In the genomic region with DNA sequence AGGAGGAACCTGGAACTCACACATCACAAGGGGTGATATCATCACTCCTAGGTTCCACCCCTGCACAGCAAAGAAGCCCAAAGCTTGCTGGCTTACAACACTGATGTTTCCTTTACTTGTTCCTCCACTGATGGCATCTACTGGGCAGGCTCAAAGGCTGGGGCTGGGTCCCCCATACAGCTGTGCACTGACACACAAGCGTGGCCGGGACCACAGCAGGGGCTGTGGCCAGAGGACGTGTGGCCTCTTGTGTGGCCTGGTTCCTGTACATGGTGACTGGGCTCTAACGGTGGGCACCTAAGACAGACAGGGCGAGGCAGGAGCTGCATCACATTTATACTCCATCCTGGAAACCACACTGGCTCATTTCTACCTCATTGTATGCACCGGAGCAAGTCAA, we compare ENCODE assay signal across 23 cellular contexts.
"Had no signal": no experiment of that assay in that cellular context is flagged by ENCODE, and none has a peak within 500 bp of the region (broad histone marks: within the 10 kb centered on the region; RNA-seq: fewer than 3 reads in every experiment).

No MANE protein-coding gene starts in this region.

- H3K36me3 ChIP-seq: gastrocnemius medialis, heart left ventricle, left ventricle myocardium inferior, lower lobe of right lung, neutrophil, prostate gland, spleen, thoracic aorta, tibial nerve, upper lobe of left lung, uterus had no signal

- H3K4me2 ChIP-seq: hepatocyte had no signal

- H3K4me1 ChIP-seq: gastrocnemius medialis, heart left ventricle, left ventricle myocardium inferior, parathyroid adenoma, prostate gland, spleen, tibial nerve, uterus had no signal

- H3K27ac ChIP-seq: epithelial cell of prostate, gastrocnemius medialis, heart left ventricle, hepatocyte, left ventricle myocardium inferior, lower lobe of right lung, neutrophil, parathyroid adenoma, prostate gland, skin epidermis, spleen, thoracic aorta, tibial nerve, uterus had no signal

- H3K27me3 ChIP-seq: hepatocyte, upper lobe of left lung, uterus had no signal

- H3K9me3 ChIP-seq: gastrocnemius medialis, lower lobe of right lung, neutrophil, prostate gland, spleen, thoracic aorta, upper lobe of left lung, uterus had no signal

- DNase-seq: effector CD8-positive, alpha-beta T cell; endodermal cell; foreskin fibroblast; gastrocnemius medialis; heart left ventricle; left cardiac atrium; left ventricle myocardium inferior; lower lobe of right lung; natural killer cell; right cardiac atrium; spleen; stimulated activated CD4-positive, alpha-beta T cell treated with anti-CD3 and anti-CD28 coated beads, Interleukin-4, amount 100 ng/mL, for 4 hours; stimulated activated naive CD8-positive, alpha-beta T cell treated with anti-CD3 and anti-CD28 coated beads, Interleukin-15, Interleukin-2, amounts not matched to agents 100 U/mL and 50 U/mL, for 24 hours; upper lobe of left lung; uterus had no signal

- H2AFZ ChIP-seq: hepatocyte, parathyroid adenoma had no signal

- H3K4me3 ChIP-seq: gastrocnemius medialis, heart left ventricle, hepatocyte, left ventricle myocardium inferior, lower lobe of right lung, prostate gland, skin epidermis, spleen, thoracic aorta, tibial nerve, upper lobe of left lung, uterus had no signal

- H3K9ac ChIP-seq: parathyroid adenoma had no signal
